Comparison of ENCODE assay signal across 8 cellular contexts in genomic region chr10:3068968-3069737, GRCh38. TPM values are rescaled to one million over a fixed set of nuclear protein-coding genes. Genes with fewer than 3 reads are reported as not detected.
DNase-seq lines count a peak whose midpoint lies in the region; ATAC-seq lines count a peak whose summit lies in the region.

No MANE protein-coding gene starts in this region.

- intact Hi-C loops in right cardiac atrium (cut with DNase I) = no loop called here

- H3K27me3 Mint-ChIP-seq in activated naive CD4-positive, alpha-beta T cell treated with anti-CD3 and anti-CD28 coated beads, Interleukin-2, amount 50 U/mL, for 24 hours = no peaks in the 10 kb centered on the region

- H3K4me3 ChIP-seq in GM08714 (ENCODE audit: low read length) (peak overlapping the region; percentile 95), right cardiac atrium (ENCODE audit: low read length) (peak overlapping the region; percentile 79), skeletal muscle cell (ENCODE audit: low read depth, low read length) (peak overlapping the region; percentile 87)

- ATAC-seq in GM21526 (IDR thresholded peaks at IDR 0.05; ENCODE audit: low FRiP score, unreplicated experiment) = peak; percentile 27
- peak; percentile 14 to 31 for ATAC-seq in right cardiac atrium
- no peak for ATAC-seq in HG03469 (IDR thresholded peaks at IDR 0.05; ENCODE audit: unreplicated experiment)

- peak overlapping the region; percentile 63 for H3K27ac ChIP-seq in right cardiac atrium (ENCODE audit: low read length)

- peak overlapping the region; percentile 77 for H3K27ac Mint-ChIP-seq in activated naive CD4-positive, alpha-beta T cell treated with anti-CD3 and anti-CD28 coated beads, Interleukin-2, amount 50 U/mL, for 24 hours

- peaks cover 44% of the 10 kb centered on the region for H3K4me1 Mint-ChIP-seq in activated naive CD4-positive, alpha-beta T cell treated with anti-CD3 and anti-CD28 coated beads, Interleukin-2, amount 50 U/mL, for 24 hours

- peaks cover 6% of the 10 kb centered on the region for H3K9me3 Mint-ChIP-seq in activated naive CD4-positive, alpha-beta T cell treated with anti-CD3 and anti-CD28 coated beads, Interleukin-2, amount 50 U/mL, for 24 hours

- 14% methylated on average over 57 of the region's 57 CpGs for WGBS in right cardiac atrium

- peak overlapping the region; percentile 91 for H3K4me3 Mint-ChIP-seq in activated naive CD4-positive, alpha-beta T cell treated with anti-CD3 and anti-CD28 coated beads, Interleukin-2, amount 50 U/mL, for 24 hours

- peaks cover 18% of the 10 kb centered on the region for H3K36me3 Mint-ChIP-seq in activated naive CD4-positive, alpha-beta T cell treated with anti-CD3 and anti-CD28 coated beads, Interleukin-2, amount 50 U/mL, for 24 hours

- H3K27me3 ChIP-seq in right cardiac atrium (ENCODE audit: control insufficient read depth, insufficient read depth) = no peaks in the 10 kb centered on the region

- DNase-seq in Kasumi-1 (lab: John Stamatoyannopoulos, UW) (peak; percentile 33 to 41), right cardiac atrium (peak in 1 of 3 donors; percentile 75), skeletal muscle cell (ENCODE audit: low read depth) (no peak), pons (ENCODE audit: low spot score) (no peak)

- no peaks in the 10 kb centered on the region for H3K4me1 ChIP-seq in right cardiac atrium (ENCODE audit: control insufficient read depth, insufficient read depth, low read length)

- H3K9me3 ChIP-seq in right cardiac atrium (ENCODE audit: control insufficient read depth, low read length) = no peaks in the 10 kb centered on the region

RNA-seq across cellular contexts. Expression of gene PFKP, which starts 1.8 kb away (rescaled TPM):
- 100 to 1,000 TPM in 3 of 4 donors, 10 to 100 TPM in 1; 88.7 to 120 (median 114) TPM for total RNA-seq in right cardiac atrium
- 86.8 TPM for polyA plus RNA-seq in right cardiac atrium

Comparison
In these comparisons a context has a peak if more than half of its experiments do, and no peak if none do; other contexts are left out.
1. DNase-seq: peak in Kasumi-1 (2 of 2); none in skeletal muscle cell (single experiment) and pons (single experiment).
2. Peak in every context shown above with its lines, with median percentiles within 50 percentile points of each other: H3K4me3 ChIP-seq.